ENCODE assay signal across 30 cellular contexts in genomic region chr9:104774132-104774531, GRCh38. TPM values are rescaled to one million over a fixed set of nuclear protein-coding genes. Genes with fewer than 3 reads are reported as not detected.
A peak's percentile ranks its signal among the peaks of the same experiment; 100 is the strongest.
DNase-seq lines count a peak whose midpoint lies in the region; ATAC-seq and TF ChIP-seq lines count a peak whose summit lies in the region.
"Had no signal": no experiment of that assay in that cellular context is flagged by ENCODE, and none has a peak within 500 bp of the region (broad histone marks: within the 10 kb centered on the region; RNA-seq: fewer than 3 reads in every experiment).

No MANE protein-coding gene starts in this region.

- H3K14ac ChIP-seq in IMR-90 (replicated peaks; ENCODE audit: low read depth, low read length), result no peak overlapping the region

- no peak overlapping the region for H3K56ac ChIP-seq in IMR-90 (ENCODE audit: extremely low read depth, insufficient read depth, low read length)

- H2BK5ac ChIP-seq in IMR-90 (ENCODE audit: low read depth, low read length, poor library complexity, severe bottlenecking), result no peak overlapping the region

- H4K20me1 ChIP-seq in DOHH2 (ENCODE audit: control insufficient read depth, insufficient read depth, low read depth, low read length) (no peaks in the 10 kb centered on the region), IMR-90 (ENCODE audit: insufficient read depth, low read length) (no peaks in the 10 kb centered on the region), OCI-LY3 (ENCODE audit: insufficient read depth, low read length) (no peaks in the 10 kb centered on the region)

- H2BK20ac ChIP-seq in IMR-90 (ENCODE audit: low read depth, low read length), result no peak overlapping the region

- H3K4me2 ChIP-seq in DOHH2 (ENCODE audit: low read length) (peak overlapping the region; percentile 68), IMR-90 (ENCODE audit: low read depth, low read length) (no peak overlapping the region), OCI-LY3 (ENCODE audit: low read length) (peak overlapping the region; percentile 64)

- CTCF ChIA-PET in IMR-90 (lab: Yijun Ruan, JAX), result no interaction called here

- ATAC-seq in IMR-90 (ENCODE audit: low read depth), result peak; percentile 14; the same call in 1 of the 2 replicates
- no peak for ATAC-seq in GM21619 (IDR thresholded peaks at IDR 0.05; ENCODE audit: unreplicated experiment)
- ATAC-seq: left colon; natural killer cell treated with Interleukin-12 subunit alpha and Interleukin-12 subunit beta and Interleukin-15 and Interleukin-18, amount 100 ng/mL, for 72 hours; stimulated activated naive CD8-positive, alpha-beta T cell treated with anti-CD3 and anti-CD28 coated beads, Interleukin-15, amount 100 ng/mL, for 72 hours had no signal

- H3K9me3 ChIP-seq in DOHH2 (ENCODE audit: control insufficient read depth, insufficient read depth, low read length) (no peaks in the 10 kb centered on the region), IMR-90 (ENCODE audit: control insufficient read depth, insufficient read depth, low read length) (no peaks in the 10 kb centered on the region), OCI-LY3 (ENCODE audit: insufficient read depth, low read length) (no peaks in the 10 kb centered on the region), left ventricle myocardium inferior (replicated peaks) (no peaks in the 10 kb centered on the region)
- H3K9me3 ChIP-seq: esophagus muscularis mucosa had no signal

- no CpG with 5 or more reads among the region's 1 CpG for WGBS in IMR-90 (ENCODE audit: extremely low coverage in 2 of 2, insufficient read length in 1 of 2), 2 experiments

- no peak overlapping the region for H4K8ac ChIP-seq in IMR-90 (ENCODE audit: low read depth in 2 of 2, low read length in 2 of 2)

- POLR2A ChIA-PET in IMR-90 (lab: Charles Lee; ENCODE audit: unreplicated experiment), result no interaction called here

- H3K79me2 ChIP-seq in DOHH2 (ENCODE audit: control insufficient read depth, low read length) (peaks cover 45% of the 10 kb centered on the region), OCI-LY3 (ENCODE audit: low read length) (no peaks in the 10 kb centered on the region)
- H3K79me2 ChIP-seq: parathyroid adenoma had no signal

- intact Hi-C loops in IMR-90 (cut with micrococcal nuclease), result no loop called here
- intact Hi-C loops in left ventricle myocardium inferior (cut with micrococcal nuclease), result no loop called here
- intact Hi-C loops in posterior cingulate gyrus (cut with DNase I), result no loop called here

- H3K4me3 ChIP-seq in DOHH2 (ENCODE audit: low read length) (peak overlapping the region; percentile 74), IMR-90 (ENCODE audit: insufficient read depth, low read depth, low read length) (no peak overlapping the region), OCI-LY3 (ENCODE audit: low read length) (no peak overlapping the region; the same call in 1 of the 2 replicates), left ventricle myocardium inferior (peak overlapping the region; percentile 55)
- H3K4me3 ChIP-seq: esophagus muscularis mucosa had no signal

- peaks cover 37% of the 10 kb centered on the region for H3F3A ChIP-seq in DOHH2 (ENCODE audit: control insufficient read depth, insufficient read depth)

- H2AK5ac ChIP-seq in IMR-90 (ENCODE audit: low read depth, low read length), result no peak overlapping the region

- no peak overlapping the region for H2AFZ ChIP-seq in IMR-90 (replicated peaks; ENCODE audit: low read length, poor library complexity)
- H2AFZ ChIP-seq in OCI-LY3 (ENCODE audit: low read depth, low read length), result no peak overlapping the region
- H2AFZ ChIP-seq: parathyroid adenoma had no signal

- no peaks in the 10 kb centered on the region for H3K79me1 ChIP-seq in IMR-90 (ENCODE audit: low read depth in 1 of 2, low read length in 2 of 2)

- no peak overlapping the region for H2BK120ac ChIP-seq in IMR-90 (ENCODE audit: low read depth, low read length)

- no peaks in the 10 kb centered on the region for H3K9me1 ChIP-seq in IMR-90 (ENCODE audit: insufficient read depth, low read length)

- no peak overlapping the region for H4K5ac ChIP-seq in IMR-90 (ENCODE audit: low read depth, low read length)

- no peak for TF ChIP-seq RAD21 in IMR-90 (IDR thresholded peaks at IDR 0.05; ENCODE audit: low read length)

- no peak overlapping the region for H3K9ac ChIP-seq in IMR-90 (ENCODE audit: low read depth, low read length)
- H3K9ac ChIP-seq in OCI-LY3 (ENCODE audit: low read length), result no peak overlapping the region
- H3K9ac ChIP-seq: parathyroid adenoma had no signal

- H2AK9ac ChIP-seq in IMR-90 (replicated peaks; ENCODE audit: low read depth, low read length, poor library complexity), result no peak overlapping the region

- in situ Hi-C loops in IMR-90 (cut with MboI; ENCODE audit: low sequenced_read_pairs), result no loop called here

- BruUV-seq in IMR-90 (replicated peaks; lab: Mats Ljungman, UMichigan), result no TSS peak

- peaks cover 70% of the 10 kb centered on the region for H3K4me1 ChIP-seq in DOHH2 (ENCODE audit: control insufficient read depth, low read length)
- no peaks in the 10 kb centered on the region for H3K4me1 ChIP-seq in IMR-90 (ENCODE audit: control insufficient read depth, insufficient read depth, low read length)
- H3K4me1 ChIP-seq in OCI-LY3 (ENCODE audit: low read length), result peaks cover 66% of the 10 kb centered on the region
- peaks cover 55% of the 10 kb centered on the region for H3K4me1 ChIP-seq in left ventricle myocardium inferior
- H3K4me1 ChIP-seq: parathyroid adenoma had no signal

- H4K91ac ChIP-seq in IMR-90 (ENCODE audit: insufficient read depth, low read depth, low read length), result no peak overlapping the region

- no peak overlapping the region for H2BK15ac ChIP-seq in IMR-90 (ENCODE audit: low read depth, low read length)

- H3K36me3 ChIP-seq in DOHH2 (ENCODE audit: control insufficient read depth, low read length) (peaks cover 45% of the 10 kb centered on the region), IMR-90 (ENCODE audit: control insufficient read depth, insufficient read depth, low read length) (no peaks in the 10 kb centered on the region), OCI-LY3 (replicated peaks; ENCODE audit: low read depth, low read length) (peaks cover 3% of the 10 kb centered on the region), left ventricle myocardium inferior (peaks cover 6% of the 10 kb centered on the region)

- DNase-seq in IMR-90, result no peak
- no peak for DNase-seq in left ventricle myocardium inferior
- DNase-seq in posterior cingulate gyrus, result no peak
- DNase-seq in NCI-H1694 treated with DMSO at 0.1 percent for 48 hours (lab: John Stamatoyannopoulos, UW), result no peak
- DNase-seq in islet precursor cell, result no peak
- DNase-seq: activated CD4-positive, CD25-positive, alpha-beta regulatory T cell treated with anti-CD3 and anti-CD28 coated beads, Interleukin-2, amount 50 U/mL, for 72 hours; activated CD8-positive, alpha-beta memory T cell treated with anti-CD3 and anti-CD28 coated beads for 24 hours; activated naive CD4-positive, alpha-beta T cell treated with anti-CD3 and anti-CD28 coated beads, Interleukin-2, amount 50 U/mL, for 16 hours; activated T-cell treated with anti-CD3 and anti-CD28 coated beads, Interleukin-2, amount 50 U/mL, for 48 hours; CD4-positive, alpha-beta memory T cell; DMS153; effector memory CD4-positive, alpha-beta T cell; GDM1; H7; left colon; midbrain; NCI-H146; NCI-H2171 treated with DMSO at 0.1 percent for 48 hours; NCI-H774; RPMI8226; stimulated activated CD4-positive, alpha-beta T cell treated with anti-CD3 and anti-CD28 coated beads, Interleukin-4, amount 100 ng/mL, for 1 hour; stimulated activated naive CD8-positive, alpha-beta T cell treated with anti-CD3 and anti-CD28 coated beads, Interleukin-15, amount 100 ng/mL, for 72 hours; T-helper 9 cell; trophoblast cell had no signal

- no peak for TF ChIP-seq POLR2A in IMR-90 (IDR thresholded peaks at IDR 0.05; ENCODE audit: low read depth, low read length)

- H3K4ac ChIP-seq in IMR-90 (ENCODE audit: low read depth, low read length), result no peak overlapping the region

- TF ChIP-seq CTCF in DOHH2 (IDR thresholded peaks at IDR 0.05; ENCODE audit: low read depth, low read length, poor library complexity, severe bottlenecking) (no peak), IMR-90 (conservative IDR thresholded peaks at IDR 0.05; ENCODE audit: low read depth, low read length) (no peak), OCI-LY3 (IDR thresholded peaks at IDR 0.05; ENCODE audit: low read depth, low read length) (no peak), left ventricle myocardium inferior (IDR thresholded peaks at IDR 0.05; ENCODE audit: borderline replicate concordance) (no peak)

- no peaks in the 10 kb centered on the region for H3K27me3 ChIP-seq in DOHH2 (ENCODE audit: control insufficient read depth, low read length)
- H3K27me3 ChIP-seq in IMR-90 (ENCODE audit: control insufficient read depth, insufficient read depth, low read length), result no peaks in the 10 kb centered on the region
- H3K27me3 ChIP-seq in OCI-LY3 (ENCODE audit: low read depth, low read length), result no peaks in the 10 kb centered on the region
- no peaks in the 10 kb centered on the region for H3K27me3 ChIP-seq in left ventricle myocardium inferior (ENCODE audit: low read depth)
- H3K27me3 ChIP-seq: esophagus muscularis mucosa had no signal

- no peak overlapping the region for H3K23ac ChIP-seq in IMR-90 (ENCODE audit: low read depth, low read length)

- peak overlapping the region; percentile 95 for H3K27ac ChIP-seq in DOHH2 (ENCODE audit: low read depth, low read length)
- H3K27ac ChIP-seq in IMR-90 (ENCODE audit: insufficient read depth, low read length), result no peak overlapping the region
- no peak overlapping the region for H3K27ac ChIP-seq in OCI-LY3 (ENCODE audit: low read length)
- peak overlapping the region; percentile 88 for H3K27ac ChIP-seq in left ventricle myocardium inferior (replicated peaks)
- H3K27ac ChIP-seq: esophagus muscularis mucosa, parathyroid adenoma had no signal

- H3K18ac ChIP-seq in IMR-90 (ENCODE audit: low read depth, low read length), result no peak overlapping the region

- dilution Hi-C loops in IMR-90 (cut with HindIII; ENCODE audit: low sequenced_read_pairs, unreplicated experiment), result no loop called here

- no peaks in the 10 kb centered on the region for H3K9me2 ChIP-seq in DOHH2 (replicated peaks; ENCODE audit: control insufficient read depth, low read length)

RNA-seq across cellular contexts. Expression of gene NIPSNAP3B, which starts 10.2 kb away (rescaled TPM):
- total RNA-seq in IMR-90 (2012; rRNA removed), result 0.18 and 0.28 TPM in 2 replicates
- polyA plus RNA-seq in IMR-90 (2012; rRNA removed), result 0.24 and 0.33 TPM in 2 replicates
- polyA plus RNA-seq in IMR-90 (2012; cell fraction: cytosol; rRNA removed), result 0.03 and 0.10 TPM in 2 replicates
- polyA plus RNA-seq in IMR-90 (2012; cell fraction: nucleus; rRNA removed; ENCODE audit: low replicate concordance), result 0.23 and 1.1 TPM in 2 replicates
- 34.0 TPM for total RNA-seq in left ventricle myocardium inferior
- total RNA-seq: natural killer cell treated with Interleukin-12 subunit alpha and Interleukin-12 subunit beta and Interleukin-15 and Interleukin-18, amount 100 ng/mL, for 72 hours had no signal

RNA-seq across cellular contexts. Expression of gene NIPSNAP3A, which starts 26.6 kb away (rescaled TPM):
- total RNA-seq in IMR-90 (2012; rRNA removed) (32.1 and 40.0 TPM in 2 replicates), left ventricle myocardium inferior (25.3 TPM)
- 16.2 and 21.4 TPM in 2 replicates for polyA plus RNA-seq in IMR-90 (2012; rRNA removed)
- 5.9 and 6.7 TPM in 2 replicates for polyA plus RNA-seq in IMR-90 (2012; cell fraction: cytosol; rRNA removed)
- polyA plus RNA-seq in IMR-90 (2012; cell fraction: nucleus; rRNA removed; ENCODE audit: low replicate concordance), result 2.1 and 13.4 TPM in 2 replicates

Comparison
In these comparisons a context has a peak if more than half of its experiments do, and no peak if none do; other contexts are left out.
1. H3K27ac ChIP-seq: peak in DOHH2 (single experiment) and left ventricle myocardium inferior (single experiment); none in IMR-90 (single experiment) and OCI-LY3 (single experiment).
2. H3K4me3 ChIP-seq: peak in DOHH2 (single experiment) and left ventricle myocardium inferior (single experiment); none in IMR-90 (single experiment) and OCI-LY3 (single experiment).
3. RNA of gene NIPSNAP3B, which starts 10.2 kb away (total RNA-seq): 34.0 TPM in left ventricle myocardium inferior (single experiment); 0.18 to 0.28 TPM in IMR-90; every median in the first group is over 10 times any median in the second.